16 cellular contexts compared by ENCODE assay signal in genomic region chr9:82949203-82949602, GRCh38.
DNase-seq lines count a peak whose midpoint lies in the region; ATAC-seq, FAIRE-seq and TF ChIP-seq lines count a peak whose summit lies in the region.
"Had no signal": no experiment of that assay in that cellular context is flagged by ENCODE, and none has a peak within 500 bp of the region (broad histone marks: within the 10 kb centered on the region; RNA-seq: fewer than 3 reads in every experiment).

No MANE protein-coding gene starts in this region.

- H3K27me3 ChIP-seq in foreskin keratinocyte, result peaks cover 4% of the 10 kb centered on the region

- H3K27ac ChIP-seq in foreskin keratinocyte, result no peak overlapping the region
- H3K27ac ChIP-seq: C4-2B had no signal

- DNase-seq in HT1080 (ENCODE audit: low read depth), result peak; percentile 41
- DNase-seq in amniotic epithelial cell (ENCODE audit: low read depth), result peak; percentile 70
- peak in 1 of 2 donors; percentile 13 for DNase-seq in foreskin keratinocyte
- no peak for DNase-seq in NCI-H1694 treated with DMSO at 0.1 percent for 48 hours (lab: John Stamatoyannopoulos, UW)
- no peak for DNase-seq in frontal cortex (ENCODE audit: low spot score in 2 of 2)
- no peak for DNase-seq in AML-193 (lab: John Stamatoyannopoulos, UW)
- no peak for DNase-seq in SKM-1 treated with dmso at 0.1 percent for 144 hours (lab: John Stamatoyannopoulos, UW; ENCODE audit: unreplicated experiment)
- DNase-seq: ACHN; CD4-positive, alpha-beta T cell; DMS79 treated with DMSO at 0.1 percent for 48 hours; GF-D8; H9 had no signal

- no peaks in the 10 kb centered on the region for H3K4me1 ChIP-seq in foreskin keratinocyte

- ATAC-seq in foreskin keratinocyte, result peak; percentile 26
- ATAC-seq: HepG2 had no signal

- TF ChIP-seq CTCF in foreskin keratinocyte (conservative IDR thresholded peaks at IDR 0.05), result no peak

- no peak for FAIRE-seq in frontal cortex (lab: Jason Lieb, UNC)
- FAIRE-seq: A204.1, H1, HepG2 had no signal

Comparison
In these comparisons a context has a peak if more than half of its experiments do, and no peak if none do; other contexts are left out.
1. DNase-seq: peak in HT1080 (single experiment) and amniotic epithelial cell (single experiment); none in NCI-H1694 treated with DMSO at 0.1 percent for 48 hours (single experiment), frontal cortex (0 of 2), AML-193 (0 of 2) and SKM-1 treated with dmso at 0.1 percent for 144 hours (single experiment).